8 cellular contexts compared by ENCODE assay signal in genomic region chr19:34171877-34172660, GRCh38. TPM values are rescaled to one million over a fixed set of nuclear protein-coding genes. Genes with fewer than 3 reads are reported as not detected.
DNase-seq lines count a peak whose midpoint lies in the region; ATAC-seq, FAIRE-seq and TF ChIP-seq lines count a peak whose summit lies in the region.

TSS of gene LSM14A (plus strand) at chr19:34172504. CDS start at chr19:34172643, 139 bp downstream.

- no peaks in the 10 kb centered on the region for H3K27me3 ChIP-seq in psoas muscle (ENCODE audit: insufficient read depth in 3 of 3, low read length in 2 of 3)

- FAIRE-seq in GM12891 (lab: Jason Lieb, UNC), result peak; percentile 78

- TF ChIP-seq POLR2A in GM12891 (IDR thresholded peaks at IDR 0.05; ENCODE audit: low read depth, low read length), result peak; percentile 81

- ATAC-seq in HG02763 (IDR thresholded peaks at IDR 0.05; ENCODE audit: unreplicated experiment) (peak; percentile 75), T-helper 17 cell (peak; percentile 85), left ventricle myocardium superior (peak; percentile 94), psoas muscle (peak; percentile 92 to 94 (median 93))

- H3K9me3 ChIP-seq in T-helper 17 cell (ENCODE audit: control insufficient read depth, low read length, poor library complexity, severe bottlenecking) (no peaks in the 10 kb centered on the region), psoas muscle (no peaks in the 10 kb centered on the region)

- H3K27ac Mint-ChIP-seq in T-helper 17 cell, result peak within 1 kb of the TSS; percentile 98

- H3K4me1 Mint-ChIP-seq in T-helper 17 cell, result peaks cover 38% of the 10 kb centered on the region

- H3K4me3 Mint-ChIP-seq in T-helper 17 cell, result peak within 1 kb of the TSS; percentile 90

- intact Hi-C loops in left ventricle myocardium superior (cut with micrococcal nuclease) (no loop called here), psoas muscle (cut with DNase I) (no loop called here)

- H3K27me3 Mint-ChIP-seq in T-helper 17 cell, result no peaks in the 10 kb centered on the region

- no peaks in the 10 kb centered on the region for H3K36me3 Mint-ChIP-seq in T-helper 17 cell (ENCODE audit: low read depth)

- H3K4me1 ChIP-seq in psoas muscle, result peaks cover 42% of the 10 kb centered on the region
- H3K4me1 ChIP-seq in urinary bladder (ENCODE audit: insufficient read depth), result no peaks in the 10 kb centered on the region

- H3K27ac ChIP-seq in psoas muscle (peak within 1 kb of the TSS; percentile 97), urinary bladder (ENCODE audit: low read depth) (peak within 1 kb of the TSS; percentile 97)

- H3K36me3 ChIP-seq in psoas muscle (ENCODE audit: insufficient read depth in 1 of 2, low read depth in 1 of 2) (no peaks in the 10 kb centered on the region), urinary bladder (ENCODE audit: insufficient read depth) (no peaks in the 10 kb centered on the region)

- DNase-seq in GM12891 (ENCODE audit: insufficient read length, low spot score), result peak; percentile 80
- DNase-seq in NCI-H146 (lab: John Stamatoyannopoulos, UW), result peak; percentile 92
- peak; percentile 92 to 96 (median 92) for DNase-seq in T-helper 17 cell
- peak; percentile 30 to 90 (median 80) for DNase-seq in amygdala (lab: John Stamatoyannopoulos, UW)
- DNase-seq in left ventricle myocardium superior, result peak; percentile 98
- peak; percentile 93 to 96 for DNase-seq in psoas muscle

- H3K4me3 ChIP-seq in psoas muscle, result peak within 1 kb of the TSS; percentile 99
- peak within 1 kb of the TSS; percentile 92 for H3K4me3 ChIP-seq in urinary bladder (ENCODE audit: low read depth, low read length)

- TF ChIP-seq CTCF in psoas muscle (IDR thresholded peaks at IDR 0.05), result no peak

- WGBS in psoas muscle, 3 donors, result 0% methylated on average over 46 to 83 of the region's 83 CpGs
- WGBS in urinary bladder, result under 1% methylated on average over 83 of the region's 83 CpGs

TF ChIP-seq in GM12891, 5 proteins besides CTCF, POLR2A, EP300 and RAD21:
- TF ChIP-seq SPI1 (IDR thresholded peaks at IDR 0.05; ENCODE audit: low read depth, low read length) (no peak), POU2F2 (IDR thresholded peaks at IDR 0.05; ENCODE audit: low read depth, low read length) (peak; percentile 35; the same call in 1 of the 2 replicates), PAX5 (IDR thresholded peaks at IDR 0.05; ENCODE audit: insufficient read depth, low read length, severe bottlenecking) (no peak), TAF1 (IDR thresholded peaks at IDR 0.05; ENCODE audit: low read depth, low read length) (peak; percentile 89), POLR2AphosphoS5 (IDR thresholded peaks at IDR 0.05; ENCODE audit: low read depth, low read length) (peak; percentile 94)

RNA-seq across cellular contexts. Expression of gene LSM14A, which starts in this region (rescaled TPM):
- polyA plus RNA-seq in GM12891 (2012; ENCODE audit: low read depth, missing spikeins), result 77.8 TPM
- total RNA-seq in T-helper 17 cell, result 100 to 1,000 TPM; 150 to 177 TPM
- 66.6 TPM for total RNA-seq in left ventricle myocardium superior
- total RNA-seq in psoas muscle, result 100 to 1,000 TPM in 1 of 4 donors, 10 to 100 TPM in 3; 65.0 to 114 (median 83.1) TPM
- polyA plus RNA-seq in psoas muscle, result 100 to 1,000 TPM in 1 of 3 donors, 10 to 100 TPM in 2; 70.3 to 155 (median 87.5) TPM
- total RNA-seq in urinary bladder, result 133 TPM
- 130 TPM for polyA plus RNA-seq in urinary bladder

Comparison
In these comparisons a context has a peak if more than half of its experiments do, and no peak if none do; other contexts are left out.
1. Peak in every context shown above with its lines: DNase-seq, ATAC-seq, H3K4me3 ChIP-seq and H3K27ac ChIP-seq.